23 cellular contexts compared by ENCODE assay signal in genomic region chr2:231576465-231576864, GRCh38. TPM values are rescaled to one million over a fixed set of nuclear protein-coding genes. Genes with fewer than 3 reads are reported as not detected.
DNase-seq lines count a peak whose midpoint lies in the region; ATAC-seq, FAIRE-seq and TF ChIP-seq lines count a peak whose summit lies in the region.
"Had no signal": no experiment of that assay in that cellular context is flagged by ENCODE, and none has a peak within 500 bp of the region (broad histone marks: within the 10 kb centered on the region; RNA-seq: fewer than 3 reads in every experiment).

No MANE protein-coding gene starts in this region.

- POLR2A ChIA-PET in H1 (lab: Charles Lee; ENCODE audit: partially characterized antibody): interaction anchor here (1.2 kb wide), 1 partner anchor 10 kb away, joined by 3 read pairs; no protein-coding TSS in a partner anchor

- no peak for TF ChIP-seq POLR2A in H1 (IDR thresholded peaks at IDR 0.05; ENCODE audit: control extremely low read depth in 1 of 2, low read depth in 2 of 2, low read length in 2 of 2)

- peak overlapping the region; percentile 92; the same call in 1 of the 2 replicates for H2BK5ac ChIP-seq in H1 (ENCODE audit: low read depth, low read length)

- CTCF ChIA-PET in H1 (lab: Charles Lee; ENCODE audit: partially characterized antibody): interaction anchor here (1.0 kb wide), 2 partner anchors 25 to 59 kb away, joined by 3 to 5 read pairs; no protein-coding TSS in a partner anchor

- peaks cover 5% of the 10 kb centered on the region for H3K23me2 ChIP-seq in H1 (ENCODE audit: low read depth, low read length)

- H4K91ac ChIP-seq in H1 (replicated peaks; ENCODE audit: insufficient read length, low read length): peak overlapping the region; percentile 91

- no peak for FAIRE-seq in H1 (lab: Jason Lieb, UNC)
- FAIRE-seq: D721Med, GM12891 had no signal

- H3K9ac ChIP-seq in H1 (replicated peaks in 1 of 4; ENCODE audit: extremely low read depth in 1 of 4, low read depth in 3 of 4, low read length in 3 of 4): peak overlapping the region in 2 of 4 experiments; percentile 42 to 45; a peak in 3 of 7 replicates

- peak overlapping the region; percentile 98 for H3K18ac ChIP-seq in H1 (ENCODE audit: extremely low read depth, low read length)

- H3K4me1 ChIP-seq in H1 (replicated peaks in 1 of 4; ENCODE audit: control insufficient read depth in 3 of 4, insufficient read depth in 4 of 4, low read length in 3 of 4): peaks cover 3 to 35% (median 26%) of the 10 kb centered on the region in 4 experiments
- H3K4me1 ChIP-seq in lower lobe of right lung: no peaks in the 10 kb centered on the region
- H3K4me1 ChIP-seq: Peyer's patch had no signal

- H2AFZ ChIP-seq in H1 (ENCODE audit: low read length): no peak overlapping the region

- H2BK120ac ChIP-seq in H1 (replicated peaks; ENCODE audit: low read depth, low read length): peak overlapping the region; percentile 96

- DNase-seq in NCI-H82 (lab: John Stamatoyannopoulos, UW) (peak; percentile 36), NCI-H82 treated with DMSO at 0.1 percent for 48 hours (lab: John Stamatoyannopoulos, UW; ENCODE audit: unreplicated experiment) (no peak), H1 (ENCODE audit: low read depth in 1 of 2, low spot score in 2 of 2) (no peak), lower lobe of right lung (peak; percentile 17), NCI-H1048 (lab: John Stamatoyannopoulos, UW) (no peak), glomerular visceral epithelial cell (ENCODE audit: extremely low spot score) (no peak), NCI-H526 (lab: John Stamatoyannopoulos, UW) (no peak)
- DNase-seq: 8988T; CD8-positive, alpha-beta memory T cell; DMS79 treated with DMSO at 0.1 percent for 48 hours; GF-D8; NCI-H1417 treated with DMSO at 0.1 percent for 48 hours; NCI-H2029; NCI-H774; Peyer's patch had no signal

- peak overlapping the region; percentile 98 for H2BK20ac ChIP-seq in H1 (ENCODE audit: low read length)

- peak overlapping the region; percentile 92 for H4K5ac ChIP-seq in H1 (ENCODE audit: insufficient read length, low read depth, low read length)

- TF ChIP-seq CTCF in H1 (IDR thresholded peaks at IDR 0.05; ENCODE audit: control extremely low read depth in 1 of 3, insufficient read depth in 1 of 3, low read depth in 1 of 3, low read length in 3 of 3): no peak
- no peak for TF ChIP-seq CTCF in lower lobe of right lung (IDR thresholded peaks at IDR 0.05)

- H4K20me1 ChIP-seq in H1 (replicated peaks in 1 of 2; ENCODE audit: control insufficient read depth in 1 of 2, insufficient read depth in 2 of 2, low read length in 2 of 2): no peaks in the 10 kb centered on the region

- H3K36me3 ChIP-seq in H1 (ENCODE audit: control insufficient read depth in 2 of 4, insufficient read depth in 4 of 4, low read length in 3 of 4) (no peaks in the 10 kb centered on the region), lower lobe of right lung (no peaks in the 10 kb centered on the region)
- H3K36me3 ChIP-seq: Peyer's patch had no signal

- H2AK5ac ChIP-seq in H1 (ENCODE audit: low read depth, low read length): peak overlapping the region; percentile 83

- TF ChIP-seq EP300 in H1 (IDR thresholded peaks at IDR 0.05; ENCODE audit: borderline replicate concordance in 1 of 2, low read depth in 2 of 2, low read length in 2 of 2): no peak

- no peaks in the 10 kb centered on the region for H3K79me2 ChIP-seq in H1 (ENCODE audit: control insufficient read depth in 1 of 2, insufficient read depth in 2 of 2, low read length in 2 of 2)

- no peak for TF ChIP-seq RAD21 in H1 (IDR thresholded peaks at IDR 0.05 in 1 of 2, conservative IDR thresholded peaks at IDR 0.05 in 1 of 2; ENCODE audit: low read depth in 2 of 2, low read length in 2 of 2)

- H3K4ac ChIP-seq in H1 (replicated peaks; ENCODE audit: insufficient read length, low read depth, low read length): peak overlapping the region; percentile 69

- H2BK12ac ChIP-seq in H1 (ENCODE audit: low read depth, low read length): peak overlapping the region; percentile 77

- H3K23ac ChIP-seq in H1 (ENCODE audit: insufficient read length): no peak overlapping the region

- H3K27ac ChIP-seq in H1 (ENCODE audit: low read depth, low read length): peak overlapping the region; percentile 88
- no peak overlapping the region for H3K27ac ChIP-seq in lower lobe of right lung
- H3K27ac ChIP-seq: Peyer's patch had no signal

- H3K27me3 ChIP-seq in H1 (replicated peaks in 1 of 4; ENCODE audit: control insufficient read depth in 3 of 4, extremely low read depth in 1 of 4, insufficient read depth in 3 of 4, low read length in 3 of 4) (no peaks in the 10 kb centered on the region), lower lobe of right lung (ENCODE audit: low read depth) (no peaks in the 10 kb centered on the region)
- H3K27me3 ChIP-seq: Peyer's patch had no signal

- intact Hi-C loops in lower lobe of right lung (cut with DNase I): no loop called here

- 77% methylated on average over 4 of the region's 4 CpGs; no CpG with 5 or more reads in 1 of the 2 experiments for WGBS in H1 (ENCODE audit: extremely low coverage in 1 of 2, insufficient coverage in 1 of 2, insufficient read length in 1 of 2, insufficient replicate concordance in 2 of 2, low coverage in 1 of 2, low lambda C conversion rate in 2 of 2, missing lambda C conversion rate in 1 of 2), 2 experiments

- H3K14ac ChIP-seq in H1 (ENCODE audit: insufficient read length): no peak overlapping the region

- H3K9me3 ChIP-seq in H1 (ENCODE audit: insufficient read depth in 2 of 2, low read depth in 1 of 2, low read length in 1 of 2) (peaks cover 0 to 2% of the 10 kb centered on the region in 2 experiments; a peak in 1 of 4 replicates), lower lobe of right lung (no peaks in the 10 kb centered on the region)
- H3K9me3 ChIP-seq: Peyer's patch had no signal

- H2BK15ac ChIP-seq in H1 (ENCODE audit: low read length): peak overlapping the region; percentile 61; the same call in 1 of the 2 replicates

- H3K4me3 ChIP-seq in H1 (ENCODE audit: extremely low read depth in 1 of 4, insufficient read depth in 2 of 4, low read depth in 3 of 4, low read length in 4 of 4) (no peak overlapping the region), lower lobe of right lung (no peak overlapping the region)
- H3K4me3 ChIP-seq: Peyer's patch had no signal

- no peaks in the 10 kb centered on the region for H3K79me1 ChIP-seq in H1 (ENCODE audit: low read depth, low read length)

- ATAC-seq in lower lobe of right lung: no peak
- ATAC-seq in HG02970 (IDR thresholded peaks at IDR 0.05; ENCODE audit: low FRiP score, unreplicated experiment): no peak
- ATAC-seq: Right ventricle myocardium inferior had no signal

- peak overlapping the region; percentile 53 for H4K8ac ChIP-seq in H1 (ENCODE audit: extremely low read depth, insufficient read depth, low read length)

- peak overlapping the region; percentile 0 for H3K56ac ChIP-seq in H1 (replicated peaks; ENCODE audit: insufficient read length, low read depth, low read length)

- H3K4me2 ChIP-seq in H1 (ENCODE audit: insufficient read depth in 1 of 2, low read depth in 2 of 2, low read length in 2 of 2): peak overlapping the region in 1 of 2 experiments; percentile 33; a peak in 1 of 4 replicates

TF ChIP-seq in H1, 55 proteins besides CTCF, POLR2A, EP300 and RAD21 (continues in another document):
- TF ChIP-seq SIX5 (IDR thresholded peaks at IDR 0.05; ENCODE audit: low read depth, low read length) (no peak), HDAC6 (IDR thresholded peaks at IDR 0.05; ENCODE audit: low read depth, low read length) (no peak), CHD2 (IDR thresholded peaks at IDR 0.05; ENCODE audit: low read length) (no peak), BCL11A (IDR thresholded peaks at IDR 0.05; ENCODE audit: low read depth in 2 of 2, low read length in 2 of 2) (no peak), TAF1 (IDR thresholded peaks at IDR 0.05; ENCODE audit: low read depth, low read length) (no peak), MAFK (IDR thresholded peaks at IDR 0.05; ENCODE audit: low read depth, low read length) (no peak), GTF2F1 (IDR thresholded peaks at IDR 0.05; ENCODE audit: borderline replicate concordance, low read depth, low read length) (no peak), SIRT6 (IDR thresholded peaks at IDR 0.05; ENCODE audit: low read length) (no peak), RFX5 (IDR thresholded peaks at IDR 0.05; ENCODE audit: borderline replicate concordance, low read depth, low read length) (no peak), USF2 (IDR thresholded peaks at IDR 0.05; ENCODE audit: low read length) (no peak)

RNA-seq across cellular contexts. Expression of gene TEX44, which starts 16.2 kb away (rescaled TPM):
- not detected in 2 replicates for total RNA-seq in H1 (2021; fragmentation: NEBNext Ultra II Directional; extraction: Animal tissue kit (Norgen Biotek cat#: 25700))
- 0.06 TPM in 1 of 2 replicates, not detected in the other for polyA plus RNA-seq in H1 (2011; rRNA removed)
- not detected for polyA plus RNA-seq in H1 (2011; cell fraction: cytosol; rRNA removed)
- polyA plus RNA-seq in H1 (2011; cell fraction: nucleus; rRNA removed): not detected
- polyA plus RNA-seq in H1 (2012, experiment 1 of 2): not detected in 4 replicates
- polyA plus RNA-seq in H1 (2012, experiment 2 of 2): not detected
- polyA plus RNA-seq in H1 (2013, experiment 1 of 2): not detected
- not detected for polyA plus RNA-seq in H1 (2013, experiment 2 of 2)
- not detected in 2 replicates for polyA minus RNA-seq in H1 (2011; rRNA and poly(A)+ RNA removed)
- not detected for polyA minus RNA-seq in H1 (2011; cell fraction: cytosol; rRNA and poly(A)+ RNA removed)
- not detected for polyA minus RNA-seq in H1 (2011; cell fraction: nucleus; rRNA and poly(A)+ RNA removed)
- total RNA-seq in lower lobe of right lung: not detected
- total RNA-seq: CD8-positive, alpha-beta memory T cell; H4; HT-29; NCI-H460; Peyer's patch; Right ventricle myocardium inferior had no signal
- polyA plus RNA-seq: BJ; CD8-positive, alpha-beta memory T cell had no signal

RNA-seq across cellular contexts. Expression of gene NMUR1, which starts 46.2 kb away (rescaled TPM):
- total RNA-seq in H1 (2021; fragmentation: NEBNext Ultra II Directional; extraction: Animal tissue kit (Norgen Biotek cat#: 25700)): 0.46 and 0.56 TPM in 2 replicates
- polyA plus RNA-seq in H1 (2011; rRNA removed): 1.5 and 2.0 TPM in 2 replicates
- 1.0 TPM for polyA plus RNA-seq in H1 (2011; cell fraction: cytosol; rRNA removed)
- 1.5 TPM for polyA plus RNA-seq in H1 (2011; cell fraction: nucleus; rRNA removed)
- 0.40 to 0.78 TPM (median 0.60 TPM) in 4 replicates for polyA plus RNA-seq in H1 (2012, experiment 1 of 2)
- polyA plus RNA-seq in H1 (2012, experiment 2 of 2): 0.38 TPM
- 0.77 TPM for polyA plus RNA-seq in H1 (2013, experiment 1 of 2)
- 0.83 TPM for polyA plus RNA-seq in H1 (2013, experiment 2 of 2)
- 0.78 and 1.2 TPM in 2 replicates for polyA minus RNA-seq in H1 (2011; rRNA and poly(A)+ RNA removed)
- 0.44 TPM for polyA minus RNA-seq in H1 (2011; cell fraction: cytosol; rRNA and poly(A)+ RNA removed)
- 0.90 TPM for polyA minus RNA-seq in H1 (2011; cell fraction: nucleus; rRNA and poly(A)+ RNA removed)
- total RNA-seq in lower lobe of right lung: 4.4 TPM
- total RNA-seq: H4, HT-29, NCI-H460 had no signal
- polyA plus RNA-seq: BJ had no signal

Comparison
In these comparisons a context has a peak if more than half of its experiments do, and no peak if none do; other contexts are left out.
1. DNase-seq: peak in NCI-H82 (single experiment) and lower lobe of right lung (single experiment); none in NCI-H82 treated with DMSO at 0.1 percent for 48 hours (single experiment), H1 (0 of 2), NCI-H1048 (single experiment), glomerular visceral epithelial cell (single experiment) and NCI-H526 (0 of 2).